ENCODE assay signal across 33 cellular contexts in the genomic region with DNA sequence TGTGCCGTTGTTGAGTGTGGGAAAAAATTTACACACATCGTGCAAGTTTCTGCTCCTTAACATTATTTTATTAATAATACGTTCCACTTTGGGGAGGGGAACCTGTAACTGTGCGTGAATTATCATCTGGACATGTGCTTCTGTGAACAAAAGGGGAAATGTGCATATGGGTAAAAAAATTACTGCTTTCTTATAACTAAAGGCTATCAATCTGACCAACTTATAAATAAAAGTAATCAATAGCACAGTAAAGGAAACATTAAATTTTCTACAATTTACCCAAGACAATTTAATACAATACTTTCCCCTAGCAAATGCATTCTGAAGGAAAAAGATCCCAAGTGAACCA. TPM values are rescaled to one million over a fixed set of nuclear protein-coding genes. Genes with fewer than 3 reads are reported as not detected.
DNase-seq lines count a peak whose midpoint lies in the region; TF ChIP-seq lines count a peak whose summit lies in the region.
"Had no signal": no experiment of that assay in that cellular context is flagged by ENCODE, and none has a peak within 500 bp of the region (broad histone marks: within the 10 kb centered on the region; RNA-seq: fewer than 3 reads in every experiment).

No MANE protein-coding gene starts in this region.

- peaks cover 41% of the 10 kb centered on the region for H3K4me1 ChIP-seq in HUES6 (ENCODE audit: control insufficient read depth, insufficient read depth, low read length)
- H3K4me1 ChIP-seq in esophagus muscularis mucosa, result peaks cover 12 to 52% (median 48%) of the 10 kb centered on the region in 4 donors
- H3K4me1 ChIP-seq: parathyroid adenoma had no signal

- H3K9ac ChIP-seq in HUES6 (ENCODE audit: low read length), result no peak overlapping the region
- H3K9ac ChIP-seq: parathyroid adenoma had no signal

- no peak for TF ChIP-seq CTCF in AG10803 (conservative IDR thresholded peaks at IDR 0.05; ENCODE audit: low read length)
- TF ChIP-seq CTCF in esophagus muscularis mucosa (IDR thresholded peaks at IDR 0.05), result no peak
- no peak for TF ChIP-seq CTCF in osteocyte (IDR thresholded peaks at IDR 0.05)

- H3K9me3 ChIP-seq in HUES6 (ENCODE audit: control insufficient read depth, insufficient read depth, low read depth, low read length) (no peaks in the 10 kb centered on the region), esophagus muscularis mucosa (no peaks in the 10 kb centered on the region)
- H3K9me3 ChIP-seq: body of pancreas, right lobe of liver, thyroid gland had no signal

- no peak for TF ChIP-seq EP300 in esophagus muscularis mucosa (IDR thresholded peaks at IDR 0.05)

- H3K4me3 Mint-ChIP-seq in osteocyte (ENCODE audit: unreplicated experiment), result peak overlapping the region; percentile 80
- H3K4me3 Mint-ChIP-seq: CD8-positive, alpha-beta T cell; memory B cell had no signal

- H3K27me3 Mint-ChIP-seq in osteocyte (ENCODE audit: unreplicated experiment), result no peaks in the 10 kb centered on the region

- no peak for TF ChIP-seq POLR2A in esophagus muscularis mucosa (IDR thresholded peaks at IDR 0.05; ENCODE audit: low read depth)

- 64% methylated on average over 4 of the region's 4 CpGs for WGBS in esophagus muscularis mucosa

- DNase-seq in AG10803 (ENCODE audit: low read depth) (no peak), esophagus muscularis mucosa (ENCODE audit: extremely low spot score) (no peak), osteocyte (ENCODE audit: extremely low spot score, unreplicated experiment) (no peak), NCI-H510A (lab: John Stamatoyannopoulos, UW) (no peak), NCI-H1694 treated with DMSO at 0.1 percent for 48 hours (lab: John Stamatoyannopoulos, UW) (no peak), NCI-H1092 (lab: John Stamatoyannopoulos, UW) (no peak)
- DNase-seq in activated CD4-positive, alpha-beta T cell treated with anti-CD3 and anti-CD28 coated beads, Interleukin-2, amount 50 U/mL, for 1 hour, result no peak
- DNase-seq: activated CD4-positive, CD25-positive, alpha-beta regulatory T cell treated with anti-CD3 and anti-CD28 coated beads, Interleukin-2, amount 50 U/mL, for 72 hours; activated naive CD4-positive, alpha-beta T cell treated with anti-CD3 and anti-CD28 coated beads, Interleukin-2, amount 50 U/mL, for 16 hours; activated T-cell treated with anti-CD3 and anti-CD28 coated beads, Interleukin-2, amount 50 U/mL, for 48 hours; body of pancreas; CD8-positive, alpha-beta T cell; DMS79; foreskin melanocyte; GOT3; Kasumi-1; naive B cell; NCI-H1105 treated with DMSO at 0.1 percent for 48 hours; NCI-H2081 treated with DMSO at 0.1 percent for 48 hours; NCI-H446 treated with DMSO at 0.1 percent for 48 hours; NK-92 treated with Interleukin-12 subunit alpha and Interleukin-12 subunit beta, amount 100 ng/mL, for 24 hours; stimulated activated CD4-positive, alpha-beta T cell treated with anti-CD3 and anti-CD28 coated beads, Interleukin-1b, Interleukin-23, amount 100 ng/mL, for 48 hours; stimulated activated naive B cell treated with anti-CD40 and anti-IgM and Interleukin-4, amounts not matched to agents 10 μg/mL and 1 μg/mL and 100 μg/mL, for 72 hours; thyroid gland had no signal

- H3K27me3 ChIP-seq in HUES6 (ENCODE audit: control insufficient read depth, insufficient read depth, low read length), result peaks cover 98% of the 10 kb centered on the region
- peaks cover 0 to 83% (median 7%) of the 10 kb centered on the region in 4 donors for H3K27me3 ChIP-seq in esophagus muscularis mucosa

- H3K27ac ChIP-seq in HUES6 (ENCODE audit: low read depth, low read length) (no peak overlapping the region), esophagus muscularis mucosa (replicated peaks in 1 of 4) (peak overlapping the region; percentile 77 to 84 (median 80))
- H3K27ac ChIP-seq: body of pancreas, parathyroid adenoma, right lobe of liver, thyroid gland had no signal

- intact Hi-C loops in esophagus muscularis mucosa (cut with DNase I), result no loop called here

- peaks cover 9% of the 10 kb centered on the region for H3K36me3 Mint-ChIP-seq in osteocyte (ENCODE audit: unreplicated experiment)
- H3K36me3 Mint-ChIP-seq: CD8-positive, alpha-beta T cell; stimulated activated naive B cell treated with anti-CD40 and anti-IgM and Interleukin-4, amounts not matched to agents 10 μg/mL and 1 μg/mL and 100 μg/mL, for 72 hours had no signal

- H3K4me1 Mint-ChIP-seq in osteocyte (ENCODE audit: unreplicated experiment), result peaks cover 60% of the 10 kb centered on the region

- no peaks in the 10 kb centered on the region for H3K36me3 ChIP-seq in HUES6 (ENCODE audit: control insufficient read depth, insufficient read depth, low read length)
- H3K36me3 ChIP-seq in esophagus muscularis mucosa, result no peaks in the 10 kb centered on the region
- H3K36me3 ChIP-seq: right lobe of liver, thyroid gland had no signal

- peak overlapping the region; percentile 99 for H3K27ac Mint-ChIP-seq in osteocyte (ENCODE audit: unreplicated experiment)
- H3K27ac Mint-ChIP-seq: CD8-positive, alpha-beta T cell; dendritic cell treated with granulocyte-macrophage colony-stimulating factor and Interleukin-4, amounts not matched to agents 40 ng/mL and 50 ng/mL, for 4 days; memory B cell; naive B cell; stimulated activated naive B cell treated with anti-CD40 and anti-IgM and Interleukin-4, amounts not matched to agents 10 μg/mL and 1 μg/mL and 100 μg/mL, for 72 hours had no signal

- no peaks in the 10 kb centered on the region for H3K9me3 Mint-ChIP-seq in osteocyte (ENCODE audit: unreplicated experiment)
- H3K9me3 Mint-ChIP-seq: dendritic cell treated with granulocyte-macrophage colony-stimulating factor and Interleukin-4, amounts not matched to agents 40 ng/mL and 50 ng/mL, for 4 days had no signal

- peak overlapping the region; percentile 99 for H3K4me3 ChIP-seq in AG10803 (ENCODE audit: low read length)
- peak overlapping the region; percentile 51; the same call in 1 of the 2 replicates for H3K4me3 ChIP-seq in HUES6 (ENCODE audit: low read depth, low read length)
- H3K4me3 ChIP-seq in esophagus muscularis mucosa, result peak overlapping the region; percentile 36 to 55 (median 46)
- H3K4me3 ChIP-seq: body of pancreas, right lobe of liver, thyroid gland had no signal

RNA-seq across cellular contexts. Expression of a gene that starts 4.5 kb away (rescaled TPM):
- total RNA-seq in esophagus muscularis mucosa, result 10 to 100 TPM; 15.6 to 18.3 (median 16.1) TPM
- total RNA-seq in osteocyte, result 53.4 and 58.4 TPM in 2 replicates
- total RNA-seq: CD8-positive, alpha-beta T cell had no signal

RNA-seq across cellular contexts. Expression of a gene that starts 32.2 kb away (rescaled TPM):
- total RNA-seq in esophagus muscularis mucosa (not detected), osteocyte (not detected in 2 replicates)
- total RNA-seq: activated CD8-positive, alpha-beta memory T cell treated with anti-CD3 and anti-CD28 coated beads for 36 hours; body of pancreas; CD8-positive, alpha-beta T cell; HT1080; kidney epithelial cell; right lobe of liver; RPMI7951; thyroid gland had no signal

Comparison
In these comparisons a context has a peak if more than half of its experiments do, and no peak if none do; other contexts are left out.
1. H3K4me3 ChIP-seq: peak in every context shown above with its lines; median percentile 99 in AG10803; 51 in HUES6; 46 in esophagus muscularis mucosa.